In the genomic region with DNA sequence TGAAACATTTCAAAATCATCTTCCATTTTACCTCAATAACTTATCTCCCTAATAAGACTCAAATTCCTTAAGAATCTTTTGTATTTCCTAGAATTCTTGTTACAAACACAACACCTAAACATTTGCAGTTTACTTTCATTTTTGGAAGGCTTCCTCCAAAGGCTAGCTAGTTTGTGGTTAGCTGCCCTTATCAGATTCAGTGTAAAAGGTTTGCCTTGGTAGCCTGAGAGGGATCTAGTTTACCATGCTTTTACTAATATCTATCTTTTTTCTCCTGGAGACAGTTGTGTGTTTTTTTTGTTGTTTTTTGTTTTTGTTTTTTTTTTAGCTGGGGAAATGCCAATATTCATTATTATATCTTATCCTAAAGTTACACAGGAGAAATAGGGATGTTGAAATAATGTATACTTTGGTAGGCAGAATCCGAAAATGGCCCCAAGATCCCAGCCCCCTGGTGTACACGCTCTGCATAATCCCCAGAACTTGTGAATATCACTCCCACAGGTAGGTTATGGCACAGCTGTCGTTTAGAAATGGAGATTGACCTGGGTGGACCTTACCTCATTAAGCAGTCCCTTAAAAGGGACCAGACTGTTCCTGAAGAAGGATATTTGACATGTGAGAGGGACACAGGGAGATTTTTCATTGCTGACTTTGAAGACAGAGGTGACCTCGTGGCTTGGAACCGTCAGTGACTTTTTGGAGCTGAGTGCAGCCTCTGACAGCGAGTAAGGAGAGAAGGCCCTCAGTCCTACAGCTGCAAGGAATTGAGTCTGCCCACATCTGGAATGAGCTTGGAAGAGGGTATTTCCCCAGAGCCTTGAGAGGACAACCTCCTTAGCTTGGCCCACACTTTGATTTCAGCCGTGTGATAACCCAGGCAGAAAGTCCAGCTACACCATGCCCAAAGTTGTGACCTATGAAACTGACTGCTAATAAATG, we compare ENCODE assay signal across 11 cellular contexts. TPM values are rescaled to one million over a fixed set of nuclear protein-coding genes. Genes with fewer than 3 reads are reported as not detected.
A peak's percentile ranks its signal among the peaks of the same experiment; 100 is the strongest.
DNase-seq lines count a peak whose midpoint lies in the region; ATAC-seq and TF ChIP-seq lines count a peak whose summit lies in the region.
"Had no signal": no experiment of that assay in that cellular context is flagged by ENCODE, and none has a peak within 500 bp of the region (broad histone marks: within the 10 kb centered on the region; RNA-seq: fewer than 3 reads in every experiment).

No MANE protein-coding gene starts in this region.

- POLR2A ChIA-PET in activated CD4-positive, alpha-beta T cell treated with anti-CD3 and anti-CD28 coated beads, Interleukin-2, amount 10 ng/mL, durations not matched to agents 7 days and 5 days (lab: Charles Lee): no interaction called here
- POLR2A ChIA-PET in PC-9 (lab: Charles Lee; ENCODE audit: unreplicated experiment): interaction anchor here (0.5 to 0.7 kb wide), 3 partner anchors 15 to 180 kb away, joined by 3 to 7 read pairs (median 5); no protein-coding TSS in a partner anchor

- H3K9me2 ChIP-seq in PC-9 (ENCODE audit: insufficient read depth): no peaks in the 10 kb centered on the region

- peak; percentile 54 for ATAC-seq in stimulated activated effector memory CD8-positive, alpha-beta T cell treated with anti-CD3 and anti-CD28 coated beads, Interleukin-12 subunit alpha, Interleukin-12 subunit beta, amount 100 ng/mL, for 72 hours
- no peak for ATAC-seq in HG03196 (IDR thresholded peaks at IDR 0.05; ENCODE audit: unreplicated experiment)
- ATAC-seq in GM19324 (IDR thresholded peaks at IDR 0.05; ENCODE audit: low FRiP score, unreplicated experiment): no peak

- peak overlapping the region; percentile 66 for H3K27ac Mint-ChIP-seq in activated CD4-positive, alpha-beta T cell treated with anti-CD3 and anti-CD28 coated beads, Interleukin-2, amount 10 ng/mL, durations not matched to agents 7 days and 5 days
- peak overlapping the region; percentile 11 for H3K27ac Mint-ChIP-seq in stimulated activated effector memory CD8-positive, alpha-beta T cell treated with anti-CD3 and anti-CD28 coated beads, Interleukin-12 subunit alpha, Interleukin-12 subunit beta, amount 100 ng/mL, for 72 hours
- H3K27ac Mint-ChIP-seq: memory B cell had no signal

- intact Hi-C loops in PC-9 (cut with micrococcal nuclease; ENCODE audit: unreplicated experiment): no loop called here

- H3K36me3 ChIP-seq in PC-9 (ENCODE audit: low read depth): no peaks in the 10 kb centered on the region

- peak overlapping the region; percentile 54 for H3K4me2 ChIP-seq in PC-9

- no peak for DNase-seq in activated CD4-positive, alpha-beta T cell treated with anti-CD3 and anti-CD28 coated beads, Interleukin-2, amount 10 ng/mL, durations not matched to agents 7 days and 5 days
- no peak for DNase-seq in activated CD4-positive, alpha-beta T cell treated with anti-CD3 and anti-CD28 coated beads for 4 hours
- DNase-seq in PC-9 (no peak), epithelial cell of esophagus (ENCODE audit: low read depth) (no peak), NCI-H1105 treated with DMSO at 0.1 percent for 48 hours (lab: John Stamatoyannopoulos, UW) (no peak)
- no peak for DNase-seq in stimulated activated effector memory CD8-positive, alpha-beta T cell treated with anti-CD3 and anti-CD28 coated beads, Interleukin-12 subunit alpha, Interleukin-12 subunit beta, amount 100 ng/mL, for 72 hours (ENCODE audit: low spot score in 2 of 2)
- DNase-seq: cortex of kidney, NCI-H345 had no signal

- 0 out of 2 replicates have a peak, but pooled peaks cover 1% of the 10 kb centered on the region for H3F3A ChIP-seq in PC-9 (ENCODE audit: insufficient read depth, low read depth)

- CTCF ChIA-PET in activated CD4-positive, alpha-beta T cell treated with anti-CD3 and anti-CD28 coated beads, Interleukin-2, amount 10 ng/mL, durations not matched to agents 7 days and 5 days (lab: Charles Lee): interaction anchor here (0.9 to 1.3 kb wide), 2 partner anchors 10 to 172 kb away, joined by 3 to 4 read pairs; no protein-coding TSS in a partner anchor
- CTCF ChIA-PET in PC-9 (lab: Charles Lee): no interaction called here

- peaks cover 8% of the 10 kb centered on the region for H3K9me3 Mint-ChIP-seq in activated CD4-positive, alpha-beta T cell treated with anti-CD3 and anti-CD28 coated beads, Interleukin-2, amount 10 ng/mL, durations not matched to agents 7 days and 5 days
- H3K9me3 Mint-ChIP-seq in stimulated activated effector memory CD8-positive, alpha-beta T cell treated with anti-CD3 and anti-CD28 coated beads, Interleukin-12 subunit alpha, Interleukin-12 subunit beta, amount 100 ng/mL, for 72 hours: no peaks in the 10 kb centered on the region
- H3K9me3 Mint-ChIP-seq: memory B cell had no signal

- peaks cover 12% of the 10 kb centered on the region for H3K36me3 Mint-ChIP-seq in activated CD4-positive, alpha-beta T cell treated with anti-CD3 and anti-CD28 coated beads, Interleukin-2, amount 10 ng/mL, durations not matched to agents 7 days and 5 days (ENCODE audit: low read depth)
- no peaks in the 10 kb centered on the region for H3K36me3 Mint-ChIP-seq in stimulated activated effector memory CD8-positive, alpha-beta T cell treated with anti-CD3 and anti-CD28 coated beads, Interleukin-12 subunit alpha, Interleukin-12 subunit beta, amount 100 ng/mL, for 72 hours

- no peak for TF ChIP-seq CTCF in PC-9 (conservative IDR thresholded peaks at IDR 0.05)
- TF ChIP-seq CTCF in epithelial cell of esophagus (IDR thresholded peaks at IDR 0.05; ENCODE audit: insufficient read depth, low read depth, low read length, missing control alignments): peak; percentile 4

- no peaks in the 10 kb centered on the region for H4K20me1 ChIP-seq in PC-9 (ENCODE audit: insufficient read depth)

- peaks cover 28% of the 10 kb centered on the region for H3K4me1 ChIP-seq in PC-9 (replicated peaks; ENCODE audit: insufficient read depth)

- no peaks in the 10 kb centered on the region for H3K9me3 ChIP-seq in PC-9 (ENCODE audit: insufficient read depth, low read depth)

- BruUV-seq in PC-9 (replicated peaks; lab: Mats Ljungman, UMichigan): no TSS peak

- no peak overlapping the region for H2AFZ ChIP-seq in PC-9

- no peaks in the 10 kb centered on the region for H3K27me3 ChIP-seq in PC-9 (ENCODE audit: insufficient read depth, low read depth)

- peak overlapping the region; percentile 70 for H3K27ac ChIP-seq in PC-9

- H3K4me3 ChIP-seq in PC-9 (no peak overlapping the region), epithelial cell of esophagus (ENCODE audit: low read length) (no peak overlapping the region)

- peak overlapping the region; percentile 47 for H3K4me3 Mint-ChIP-seq in activated CD4-positive, alpha-beta T cell treated with anti-CD3 and anti-CD28 coated beads, Interleukin-2, amount 10 ng/mL, durations not matched to agents 7 days and 5 days
- peak overlapping the region; percentile 32 for H3K4me3 Mint-ChIP-seq in stimulated activated effector memory CD8-positive, alpha-beta T cell treated with anti-CD3 and anti-CD28 coated beads, Interleukin-12 subunit alpha, Interleukin-12 subunit beta, amount 100 ng/mL, for 72 hours
- H3K4me3 Mint-ChIP-seq: memory B cell had no signal

- H3K27me3 Mint-ChIP-seq in activated CD4-positive, alpha-beta T cell treated with anti-CD3 and anti-CD28 coated beads, Interleukin-2, amount 10 ng/mL, durations not matched to agents 7 days and 5 days: peaks cover 46% of the 10 kb centered on the region
- H3K27me3 Mint-ChIP-seq: memory B cell had no signal

- peaks cover 64% of the 10 kb centered on the region for H3K4me1 Mint-ChIP-seq in activated CD4-positive, alpha-beta T cell treated with anti-CD3 and anti-CD28 coated beads, Interleukin-2, amount 10 ng/mL, durations not matched to agents 7 days and 5 days
- H3K4me1 Mint-ChIP-seq in stimulated activated effector memory CD8-positive, alpha-beta T cell treated with anti-CD3 and anti-CD28 coated beads, Interleukin-12 subunit alpha, Interleukin-12 subunit beta, amount 100 ng/mL, for 72 hours: peaks cover 81% of the 10 kb centered on the region

- H3K79me2 ChIP-seq in PC-9 (ENCODE audit: low read depth): peaks cover 19% of the 10 kb centered on the region; the same call in 1 of the 2 replicates

RNA-seq across cellular contexts. Expression of gene SEPTIN11, which starts 33.4 kb away (rescaled TPM):
- total RNA-seq in activated CD4-positive, alpha-beta T cell treated with anti-CD3 and anti-CD28 coated beads, Interleukin-2, amount 10 ng/mL, durations not matched to agents 7 days and 5 days: 10 to 100 TPM; 23.4 to 24.5 TPM
- 38.8 and 48.1 TPM in 2 replicates for total RNA-seq in PC-9 (2021)
